1 cellular context compared by ENCODE assay signal in the genomic region with DNA sequence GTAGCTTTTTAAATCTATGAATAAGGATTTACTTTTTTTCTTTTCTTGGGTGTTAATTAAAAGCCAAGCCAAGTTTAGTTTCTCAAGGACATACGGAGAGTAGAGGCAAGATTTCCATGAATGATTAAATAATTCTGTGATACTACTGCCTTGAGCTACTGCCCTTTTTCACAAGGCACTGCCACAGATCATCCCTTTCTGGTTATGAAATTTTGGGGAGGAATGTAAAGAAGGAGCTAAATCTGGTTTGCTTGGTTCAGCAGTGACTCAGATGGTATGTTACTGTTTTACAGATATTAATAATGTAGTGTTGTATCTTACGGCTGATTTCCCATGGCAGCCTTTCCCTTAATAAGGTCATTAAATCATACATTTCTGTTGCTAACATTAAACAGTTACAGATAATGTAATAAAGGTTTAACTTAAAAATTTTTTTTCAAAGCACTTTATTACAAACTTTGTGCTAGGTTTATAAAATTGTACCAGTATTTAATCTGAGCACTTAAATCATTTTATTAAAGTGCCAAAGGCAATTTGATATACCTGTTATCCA.
TF ChIP-seq lines count a peak whose summit lies in the region.

No MANE protein-coding gene starts in this region.

TF ChIP-seq in H1, 55 proteins besides CTCF, POLR2A, EP300 and RAD21 (continued from another document):
- TF ChIP-seq SIRT6 (IDR thresholded peaks at IDR 0.05; ENCODE audit: low read length) = no peak
- TF ChIP-seq POLR2AphosphoS5 (IDR thresholded peaks at IDR 0.05; ENCODE audit: low read depth, low read length) = no peak
- no peak for TF ChIP-seq SP2 (IDR thresholded peaks at IDR 0.05; ENCODE audit: low read length)
- no peak for TF ChIP-seq BACH1 (IDR thresholded peaks at IDR 0.05; ENCODE audit: low read length)
- TF ChIP-seq TEAD4 (IDR thresholded peaks at IDR 0.05; ENCODE audit: low read depth, low read length) = no peak
- no peak for TF ChIP-seq GABPA (IDR thresholded peaks at IDR 0.05; ENCODE audit: borderline replicate concordance, insufficient read depth, low read length)
- no peak for TF ChIP-seq EGR1 (IDR thresholded peaks at IDR 0.05; ENCODE audit: borderline replicate concordance, low read depth, low read length)
- TF ChIP-seq KDM1A (IDR thresholded peaks at IDR 0.05; ENCODE audit: borderline replicate concordance, low read length) = no peak
- TF ChIP-seq SIX5 (IDR thresholded peaks at IDR 0.05; ENCODE audit: low read depth, low read length) = no peak
- TF ChIP-seq, protein P1, sequence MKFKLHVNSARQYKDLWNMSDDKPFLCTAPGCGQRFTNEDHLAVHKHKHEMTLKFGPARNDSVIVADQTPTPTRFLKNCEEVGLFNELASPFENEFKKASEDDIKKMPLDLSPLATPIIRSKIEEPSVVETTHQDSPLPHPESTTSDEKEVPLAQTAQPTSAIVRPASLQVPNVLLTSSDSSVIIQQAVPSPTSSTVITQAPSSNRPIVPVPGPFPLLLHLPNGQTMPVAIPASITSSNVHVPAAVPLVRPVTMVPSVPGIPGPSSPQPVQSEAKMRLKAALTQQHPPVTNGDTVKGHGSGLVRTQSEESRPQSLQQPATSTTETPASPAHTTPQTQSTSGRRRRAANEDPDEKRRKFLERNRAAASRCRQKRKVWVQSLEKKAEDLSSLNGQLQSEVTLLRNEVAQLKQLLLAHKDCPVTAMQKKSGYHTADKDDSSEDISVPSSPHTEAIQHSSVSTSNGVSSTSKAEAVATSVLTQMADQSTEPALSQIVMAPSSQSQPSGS (IDR thresholded peaks at IDR 0.05; ENCODE audit: low read length) = no peak
- no peak for TF ChIP-seq SAP30 (IDR thresholded peaks at IDR 0.05; ENCODE audit: insufficient read depth, insufficient replicate concordance, low read length)
- TF ChIP-seq SUZ12 (IDR thresholded peaks at IDR 0.05; ENCODE audit: low read length) = no peak
- no peak for TF ChIP-seq RFX5 (IDR thresholded peaks at IDR 0.05; ENCODE audit: borderline replicate concordance, low read depth, low read length)
- TF ChIP-seq, protein P2, sequence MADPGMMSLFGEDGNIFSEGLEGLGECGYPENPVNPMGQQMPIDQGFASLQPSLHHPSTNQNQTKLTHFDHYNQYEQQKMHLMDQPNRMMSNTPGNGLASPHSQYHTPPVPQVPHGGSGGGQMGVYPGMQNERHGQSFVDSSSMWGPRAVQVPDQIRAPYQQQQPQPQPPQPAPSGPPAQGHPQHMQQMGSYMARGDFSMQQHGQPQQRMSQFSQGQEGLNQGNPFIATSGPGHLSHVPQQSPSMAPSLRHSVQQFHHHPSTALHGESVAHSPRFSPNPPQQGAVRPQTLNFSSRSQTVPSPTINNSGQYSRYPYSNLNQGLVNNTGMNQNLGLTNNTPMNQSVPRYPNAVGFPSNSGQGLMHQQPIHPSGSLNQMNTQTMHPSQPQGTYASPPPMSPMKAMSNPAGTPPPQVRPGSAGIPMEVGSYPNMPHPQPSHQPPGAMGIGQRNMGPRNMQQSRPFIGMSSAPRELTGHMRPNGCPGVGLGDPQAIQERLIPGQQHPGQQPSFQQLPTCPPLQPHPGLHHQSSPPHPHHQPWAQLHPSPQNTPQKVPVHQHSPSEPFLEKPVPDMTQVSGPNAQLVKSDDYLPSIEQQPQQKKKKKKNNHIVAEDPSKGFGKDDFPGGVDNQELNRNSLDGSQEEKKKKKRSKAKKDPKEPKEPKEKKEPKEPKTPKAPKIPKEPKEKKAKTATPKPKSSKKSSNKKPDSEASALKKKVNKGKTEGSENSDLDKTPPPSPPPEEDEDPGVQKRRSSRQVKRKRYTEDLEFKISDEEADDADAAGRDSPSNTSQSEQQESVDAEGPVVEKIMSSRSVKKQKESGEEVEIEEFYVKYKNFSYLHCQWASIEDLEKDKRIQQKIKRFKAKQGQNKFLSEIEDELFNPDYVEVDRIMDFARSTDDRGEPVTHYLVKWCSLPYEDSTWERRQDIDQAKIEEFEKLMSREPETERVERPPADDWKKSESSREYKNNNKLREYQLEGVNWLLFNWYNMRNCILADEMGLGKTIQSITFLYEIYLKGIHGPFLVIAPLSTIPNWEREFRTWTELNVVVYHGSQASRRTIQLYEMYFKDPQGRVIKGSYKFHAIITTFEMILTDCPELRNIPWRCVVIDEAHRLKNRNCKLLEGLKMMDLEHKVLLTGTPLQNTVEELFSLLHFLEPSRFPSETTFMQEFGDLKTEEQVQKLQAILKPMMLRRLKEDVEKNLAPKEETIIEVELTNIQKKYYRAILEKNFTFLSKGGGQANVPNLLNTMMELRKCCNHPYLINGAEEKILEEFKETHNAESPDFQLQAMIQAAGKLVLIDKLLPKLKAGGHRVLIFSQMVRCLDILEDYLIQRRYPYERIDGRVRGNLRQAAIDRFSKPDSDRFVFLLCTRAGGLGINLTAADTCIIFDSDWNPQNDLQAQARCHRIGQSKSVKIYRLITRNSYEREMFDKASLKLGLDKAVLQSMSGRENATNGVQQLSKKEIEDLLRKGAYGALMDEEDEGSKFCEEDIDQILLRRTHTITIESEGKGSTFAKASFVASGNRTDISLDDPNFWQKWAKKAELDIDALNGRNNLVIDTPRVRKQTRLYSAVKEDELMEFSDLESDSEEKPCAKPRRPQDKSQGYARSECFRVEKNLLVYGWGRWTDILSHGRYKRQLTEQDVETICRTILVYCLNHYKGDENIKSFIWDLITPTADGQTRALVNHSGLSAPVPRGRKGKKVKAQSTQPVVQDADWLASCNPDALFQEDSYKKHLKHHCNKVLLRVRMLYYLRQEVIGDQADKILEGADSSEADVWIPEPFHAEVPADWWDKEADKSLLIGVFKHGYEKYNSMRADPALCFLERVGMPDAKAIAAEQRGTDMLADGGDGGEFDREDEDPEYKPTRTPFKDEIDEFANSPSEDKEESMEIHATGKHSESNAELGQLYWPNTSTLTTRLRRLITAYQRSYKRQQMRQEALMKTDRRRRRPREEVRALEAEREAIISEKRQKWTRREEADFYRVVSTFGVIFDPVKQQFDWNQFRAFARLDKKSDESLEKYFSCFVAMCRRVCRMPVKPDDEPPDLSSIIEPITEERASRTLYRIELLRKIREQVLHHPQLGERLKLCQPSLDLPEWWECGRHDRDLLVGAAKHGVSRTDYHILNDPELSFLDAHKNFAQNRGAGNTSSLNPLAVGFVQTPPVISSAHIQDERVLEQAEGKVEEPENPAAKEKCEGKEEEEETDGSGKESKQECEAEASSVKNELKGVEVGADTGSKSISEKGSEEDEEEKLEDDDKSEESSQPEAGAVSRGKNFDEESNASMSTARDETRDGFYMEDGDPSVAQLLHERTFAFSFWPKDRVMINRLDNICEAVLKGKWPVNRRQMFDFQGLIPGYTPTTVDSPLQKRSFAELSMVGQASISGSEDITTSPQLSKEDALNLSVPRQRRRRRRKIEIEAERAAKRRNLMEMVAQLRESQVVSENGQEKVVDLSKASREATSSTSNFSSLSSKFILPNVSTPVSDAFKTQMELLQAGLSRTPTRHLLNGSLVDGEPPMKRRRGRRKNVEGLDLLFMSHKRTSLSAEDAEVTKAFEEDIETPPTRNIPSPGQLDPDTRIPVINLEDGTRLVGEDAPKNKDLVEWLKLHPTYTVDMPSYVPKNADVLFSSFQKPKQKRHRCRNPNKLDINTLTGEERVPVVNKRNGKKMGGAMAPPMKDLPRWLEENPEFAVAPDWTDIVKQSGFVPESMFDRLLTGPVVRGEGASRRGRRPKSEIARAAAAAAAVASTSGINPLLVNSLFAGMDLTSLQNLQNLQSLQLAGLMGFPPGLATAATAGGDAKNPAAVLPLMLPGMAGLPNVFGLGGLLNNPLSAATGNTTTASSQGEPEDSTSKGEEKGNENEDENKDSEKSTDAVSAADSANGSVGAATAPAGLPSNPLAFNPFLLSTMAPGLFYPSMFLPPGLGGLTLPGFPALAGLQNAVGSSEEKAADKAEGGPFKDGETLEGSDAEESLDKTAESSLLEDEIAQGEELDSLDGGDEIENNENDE (IDR thresholded peaks at IDR 0.05; ENCODE audit: insufficient replicate concordance, low read length) = no peak
TF ChIP-seq in H1: peak in this region for 0.
